Comparison of ENCODE assay signal across 17 cellular contexts in genomic region chr14:101709533-101709881, GRCh38. TPM values are rescaled to one million over a fixed set of nuclear protein-coding genes. Genes with fewer than 3 reads are reported as not detected.
A peak's percentile ranks its signal among the peaks of the same experiment; 100 is the strongest.
DNase-seq lines count a peak whose midpoint lies in the region; ATAC-seq and TF ChIP-seq lines count a peak whose summit lies in the region.
"Had no signal": no experiment of that assay in that cellular context is flagged by ENCODE, and none has a peak within 500 bp of the region (broad histone marks: within the 10 kb centered on the region; RNA-seq: fewer than 3 reads in every experiment).

No MANE protein-coding gene starts in this region.

- ATAC-seq in sciatic nerve (no peak), GM18870 (IDR thresholded peaks at IDR 0.05; ENCODE audit: unreplicated experiment) (no peak)

- H3K4me3 ChIP-seq in WERI-Rb-1 (ENCODE audit: low read depth, low read length) (no peak overlapping the region), lower leg skin (ENCODE audit: low read depth, poor library complexity, severe bottlenecking) (no peak overlapping the region), suprapubic skin (no peak overlapping the region), vagina (no peak overlapping the region)

- H3K27ac ChIP-seq in WERI-Rb-1 (peak overlapping the region; percentile 74), suprapubic skin (no peak overlapping the region), vagina (no peak overlapping the region)
- H3K27ac ChIP-seq: KMS-11 had no signal

- peak; percentile 40 for DNase-seq in activated CD8-positive, alpha-beta memory T cell treated with anti-CD3 and anti-CD28 coated beads, Interleukin-2, amount 50 U/mL, for 48 hours
- no peak for DNase-seq in activated CD8-positive, alpha-beta memory T cell treated with anti-CD3 and anti-CD28 coated beads, Interleukin-2, amount 50 U/mL, for 4 hours
- no peak for DNase-seq in WERI-Rb-1
- DNase-seq in lower leg skin (ENCODE audit: low spot score in 2 of 2): peak; percentile 11 to 66
- DNase-seq in suprapubic skin (ENCODE audit: low spot score in 2 of 2): peak; percentile 55 to 57
- DNase-seq in vagina (ENCODE audit: extremely low spot score in 2 of 2): no peak
- no peak for DNase-seq in sciatic nerve (ENCODE audit: low spot score)
- DNase-seq: C1 segment of cervical spinal cord, DMS 273 treated with DMSO at 0.1 percent for 48 hours, GDM1, HFFc6, NCI-H1436, NCI-H2029 treated with DMSO at 0.1 percent for 48 hours, NCI-H2171 treated with DMSO at 0.1 percent for 48 hours, SIG-M5 had no signal

- intact Hi-C loops in lower leg skin (cut with DNase I; ENCODE audit: low total_unique reads): no loop called here
- intact Hi-C loops in vagina (cut with DNase I): no loop called here
- intact Hi-C loops in sciatic nerve (cut with DNase I): no loop called here

- peaks cover 27% of the 10 kb centered on the region for H3K4me1 ChIP-seq in suprapubic skin
- peaks cover 13% of the 10 kb centered on the region for H3K4me1 ChIP-seq in vagina

- TF ChIP-seq CTCF in WERI-Rb-1 (IDR thresholded peaks at IDR 0.05; ENCODE audit: low read depth, low read length): no peak
- no peak for TF ChIP-seq CTCF in lower leg skin (IDR thresholded peaks at IDR 0.05)
- no peak for TF ChIP-seq CTCF in suprapubic skin (IDR thresholded peaks at IDR 0.05)
- TF ChIP-seq CTCF in vagina (IDR thresholded peaks at IDR 0.05): no peak

- WGBS in lower leg skin, 2 donors: 87 to 88% methylated on average over 11 of the region's 11 CpGs
- 85% methylated on average over 11 of the region's 11 CpGs for WGBS in suprapubic skin

- H3K36me3 ChIP-seq in WERI-Rb-1 (no peaks in the 10 kb centered on the region), suprapubic skin (no peaks in the 10 kb centered on the region), vagina (no peaks in the 10 kb centered on the region)

- peaks cover 5% of the 10 kb centered on the region for H3K9me3 ChIP-seq in WERI-Rb-1 (ENCODE audit: severe bottlenecking)
- no peaks in the 10 kb centered on the region for H3K9me3 ChIP-seq in suprapubic skin
- H3K9me3 ChIP-seq in vagina: no peaks in the 10 kb centered on the region

- TF ChIP-seq POLR2A in lower leg skin (IDR thresholded peaks at IDR 0.05) (no peak), suprapubic skin (IDR thresholded peaks at IDR 0.05) (no peak), vagina (IDR thresholded peaks at IDR 0.05) (no peak)

- H3K27me3 ChIP-seq in WERI-Rb-1 (ENCODE audit: insufficient read depth, low read depth, severe bottlenecking) (no peaks in the 10 kb centered on the region), suprapubic skin (no peaks in the 10 kb centered on the region), vagina (no peaks in the 10 kb centered on the region)

- no peak for TF ChIP-seq EP300 in suprapubic skin (IDR thresholded peaks at IDR 0.05)

RNA-seq across cellular contexts. Expression of gene PPP2R5C, which starts 52.0 kb away (rescaled TPM):
- 10 to 100 TPM; 74.6 to 89.9 (median 80.3) TPM for total RNA-seq in lower leg skin
- total RNA-seq in suprapubic skin: 100 to 1,000 TPM; 104 to 149 (median 119) TPM
- 88.1 TPM for total RNA-seq in vagina
- 144 TPM for total RNA-seq in sciatic nerve

Comparison
In these comparisons a context has a peak if more than half of its experiments do, and no peak if none do; other contexts are left out.
1. DNase-seq: peak in activated CD8-positive, alpha-beta memory T cell treated with anti-CD3 and anti-CD28 coated beads, Interleukin-2, amount 50 U/mL, for 48 hours (single experiment), lower leg skin (2 of 2) and suprapubic skin (2 of 2); none in activated CD8-positive, alpha-beta memory T cell treated with anti-CD3 and anti-CD28 coated beads, Interleukin-2, amount 50 U/mL, for 4 hours (single experiment), WERI-Rb-1 (single experiment), vagina (0 of 2) and sciatic nerve (single experiment).